In the genomic region with DNA sequence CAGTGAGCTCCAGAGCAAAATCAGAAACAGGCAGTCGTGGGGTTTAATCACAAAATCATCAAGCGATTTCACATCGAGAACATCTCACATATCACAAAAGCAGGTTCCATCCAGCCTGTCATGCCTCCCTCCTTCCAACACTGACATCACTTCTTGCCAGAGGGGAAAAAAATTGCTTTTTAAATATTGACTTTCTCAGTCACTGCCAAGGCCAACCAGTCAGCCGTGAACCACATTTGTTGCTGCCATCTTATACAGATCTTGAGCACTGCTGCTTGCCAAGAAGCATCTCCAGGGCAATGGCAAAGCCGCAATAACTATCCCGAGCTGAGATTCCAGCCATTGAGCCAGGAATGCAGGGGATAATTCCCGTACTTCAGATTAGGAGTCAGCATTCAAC, we compare ENCODE assay signal across 21 cellular contexts.
DNase-seq lines count a peak whose midpoint lies in the region; ATAC-seq and TF ChIP-seq lines count a peak whose summit lies in the region.
"Had no signal": no experiment of that assay in that cellular context is flagged by ENCODE, and none has a peak within 500 bp of the region (broad histone marks: within the 10 kb centered on the region; RNA-seq: fewer than 3 reads in every experiment).

No MANE protein-coding gene starts in this region.

- H3K9me3 ChIP-seq in RWPE2 (ENCODE audit: severe bottlenecking), result no peaks in the 10 kb centered on the region
- no peaks in the 10 kb centered on the region for H3K9me3 ChIP-seq in heart right ventricle
- H3K9me3 ChIP-seq: SK-N-SH had no signal

- in situ Hi-C loops in G401 (cut with HindIII; ENCODE audit: low sequenced_read_pairs), result no loop called here

- H3K4me1 Mint-ChIP-seq in activated T-cell treated with anti-CD3 and anti-CD28 coated beads, Interleukin-2, amount 50 U/mL, for 4 hours (ENCODE audit: low read depth), result no peaks in the 10 kb centered on the region

- TF ChIP-seq CTCF in C4-2B (conservative IDR thresholded peaks at IDR 0.05) (no peak), RWPE2 (IDR thresholded peaks at IDR 0.05; ENCODE audit: poor library complexity, severe bottlenecking) (no peak), heart right ventricle (IDR thresholded peaks at IDR 0.05) (no peak)

- no peaks in the 10 kb centered on the region for H3K9me3 Mint-ChIP-seq in activated T-cell treated with anti-CD3 and anti-CD28 coated beads, Interleukin-2, amount 50 U/mL, for 4 hours
- H3K9me3 Mint-ChIP-seq: effector memory CD8-positive, alpha-beta T cell had no signal

- H3K36me3 Mint-ChIP-seq in activated T-cell treated with anti-CD3 and anti-CD28 coated beads, Interleukin-2, amount 50 U/mL, for 4 hours (ENCODE audit: insufficient read depth), result no peaks in the 10 kb centered on the region

- intact Hi-C loops in heart right ventricle (cut with DNase I), result no loop called here

- 61 to 67% methylated on average over 7 of the region's 7 CpGs for WGBS in heart right ventricle, 2 donors

- DNase-seq in G401 (ENCODE audit: low spot score), result peak; percentile 17
- no peak for DNase-seq in RWPE2 (ENCODE audit: low spot score)
- DNase-seq in kidney tubule cell (ENCODE audit: low spot score), result peak; percentile 57
- DNase-seq in cerebellar cortex (ENCODE audit: low spot score), result no peak
- DNase-seq in heart right ventricle, result no peak
- no peak for DNase-seq in activated T-cell treated with anti-CD3 and anti-CD28 coated beads, Interleukin-2, amount 50 U/mL, for 4 hours
- DNase-seq: activated CD4-positive, alpha-beta T cell treated with anti-CD3 and anti-CD28 coated beads for 4 hours; activated gamma-delta T cell; amniotic stem cell; Calu3; cerebellar nuclear complex; effector memory CD8-positive, alpha-beta T cell; foreskin melanocyte; GM23248; MM.1S; NCI-H226; SK-N-SH; stimulated activated CD4-positive, alpha-beta T cell treated with anti-CD3 and anti-CD28 coated beads, Interleukin-2, amount 100 ng/mL, for 48 hours; T1000 had no signal

- H3K4me1 ChIP-seq in RWPE2 (ENCODE audit: insufficient read depth, poor library complexity, severe bottlenecking), result no peaks in the 10 kb centered on the region
- H3K4me1 ChIP-seq in heart right ventricle, result no peaks in the 10 kb centered on the region

- H3K27me3 Mint-ChIP-seq in activated T-cell treated with anti-CD3 and anti-CD28 coated beads, Interleukin-2, amount 50 U/mL, for 4 hours (ENCODE audit: low read depth), result peaks cover 4% of the 10 kb centered on the region

- H3K36me3 ChIP-seq in RWPE2 (ENCODE audit: low read depth) (no peaks in the 10 kb centered on the region), heart right ventricle (no peaks in the 10 kb centered on the region)

- H3K4me3 ChIP-seq in RWPE2 (ENCODE audit: severe bottlenecking) (no peak overlapping the region), heart right ventricle (no peak overlapping the region)
- H3K4me3 ChIP-seq: GM23248 had no signal

- H3K27ac ChIP-seq in C4-2B (peak overlapping the region; percentile 37; the same call in 1 of the 2 replicates), RWPE2 (ENCODE audit: poor library complexity, severe bottlenecking) (no peak overlapping the region), heart right ventricle (no peak overlapping the region)
- H3K27ac ChIP-seq: GM23248 had no signal

- H3K4me3 Mint-ChIP-seq in activated T-cell treated with anti-CD3 and anti-CD28 coated beads, Interleukin-2, amount 50 U/mL, for 4 hours, result no peak overlapping the region
- H3K4me3 Mint-ChIP-seq: effector memory CD8-positive, alpha-beta T cell had no signal

- peaks cover 24% of the 10 kb centered on the region for H3K27me3 ChIP-seq in RWPE2 (ENCODE audit: insufficient read depth, poor library complexity, severe bottlenecking)
- H3K27me3 ChIP-seq in heart right ventricle, result peaks cover 0 to 24% (median 3%) of the 10 kb centered on the region in 7 donors

- ATAC-seq in RWPE2 (ENCODE audit: low read depth) (peak; percentile 37; the same call in 2 of the 3 replicates), heart right ventricle (no peak)
- no peak for ATAC-seq in activated T-cell treated with anti-CD3 and anti-CD28 coated beads, Interleukin-2, amount 50 U/mL, for 4 hours
- ATAC-seq: effector memory CD8-positive, alpha-beta T cell; HepG2 had no signal

Comparison
In these comparisons a context has a peak if more than half of its experiments do, and no peak if none do; other contexts are left out.
1. DNase-seq: peak in G401 (single experiment) and kidney tubule cell (single experiment); none in RWPE2 (single experiment), cerebellar cortex (single experiment), heart right ventricle (0 of 2) and activated T-cell treated with anti-CD3 and anti-CD28 coated beads, Interleukin-2, amount 50 U/mL, for 4 hours (single experiment).